Comparison of ENCODE assay signal across 10 cellular contexts in the genomic region with DNA sequence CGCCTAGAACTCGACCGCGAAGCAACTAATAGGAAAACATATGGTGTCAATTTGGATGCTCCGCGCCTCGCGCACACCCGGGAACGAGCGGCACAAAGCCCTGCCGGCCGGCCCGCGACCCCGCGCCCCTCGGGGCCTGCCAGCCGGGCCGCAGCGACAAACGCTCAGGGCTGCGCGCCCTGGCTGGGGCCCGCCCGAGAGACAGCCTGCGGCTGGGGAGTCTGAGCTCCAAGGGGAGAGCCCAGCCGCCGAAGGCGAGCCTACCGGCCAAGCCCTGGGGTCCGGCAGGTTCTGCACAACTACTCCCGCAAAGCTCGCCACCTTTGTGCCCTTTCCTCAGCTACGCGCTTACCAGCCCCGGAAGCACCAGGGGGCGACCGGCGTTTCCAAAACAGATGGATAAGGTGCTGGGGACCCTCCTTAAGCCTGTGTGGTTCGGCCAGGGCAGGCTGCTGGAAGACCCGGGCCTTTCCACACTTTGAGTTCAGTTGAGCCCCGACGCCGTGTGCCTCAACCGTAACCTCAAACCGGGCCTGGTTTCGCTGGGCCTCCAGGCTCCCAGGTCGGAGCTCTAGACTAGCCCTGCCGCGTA. TPM values are rescaled to one million over a fixed set of nuclear protein-coding genes. Genes with fewer than 3 reads are reported as not detected.
A peak's percentile ranks its signal among the peaks of the same experiment; 100 is the strongest.
DNase-seq lines count a peak whose midpoint lies in the region; ATAC-seq and TF ChIP-seq lines count a peak whose summit lies in the region.
"Had no signal": no experiment of that assay in that cellular context is flagged by ENCODE, and none has a peak within 500 bp of the region (broad histone marks: within the 10 kb centered on the region; RNA-seq: fewer than 3 reads in every experiment).

No MANE protein-coding gene starts in this region.

- no peak for TF ChIP-seq CTCF in neural crest cell (conservative IDR thresholded peaks at IDR 0.05)

- peak overlapping the region; percentile 68 to 94 (median 79) for H3K27ac Mint-ChIP-seq in IgD-negative memory B cell
- peak overlapping the region; percentile 90 for H3K27ac Mint-ChIP-seq in neural crest cell (ENCODE audit: unreplicated experiment)

- H3K4me3 Mint-ChIP-seq in IgD-negative memory B cell (peak overlapping the region in 3 of 4 donors; percentile 78 to 89 (median 87)), neural crest cell (peak overlapping the region; percentile 91)

- in situ Hi-C loops in G401 (cut with HindIII; ENCODE audit: low sequenced_read_pairs): no loop called here

- H3K9me3 Mint-ChIP-seq in IgD-negative memory B cell (peaks cover 0 to 27% (median 9%) of the 10 kb centered on the region in 3 donors), neural crest cell (no peaks in the 10 kb centered on the region)

- H3K36me3 Mint-ChIP-seq in IgD-negative memory B cell (no peaks in the 10 kb centered on the region), neural crest cell (ENCODE audit: low read depth) (peaks cover 46% of the 10 kb centered on the region)

- H3K4me1 Mint-ChIP-seq in IgD-negative memory B cell (peaks cover 11 to 41% (median 17%) of the 10 kb centered on the region in 3 donors), neural crest cell (peaks cover 59% of the 10 kb centered on the region)

- H3K27me3 Mint-ChIP-seq in IgD-negative memory B cell (peaks cover 77% of the 10 kb centered on the region), neural crest cell (ENCODE audit: low read depth) (peaks cover 98% of the 10 kb centered on the region)

- ATAC-seq in GM21529 (IDR thresholded peaks at IDR 0.05; ENCODE audit: unreplicated experiment) (no peak), GM21390 (IDR thresholded peaks at IDR 0.05; ENCODE audit: unreplicated experiment) (no peak), HG02852 (IDR thresholded peaks at IDR 0.05; ENCODE audit: unreplicated experiment) (no peak)

- DNase-seq in G401 (ENCODE audit: low spot score) (peak; percentile 19), ecto neural progenitor cell (ENCODE audit: low spot score) (peak; percentile 63), neural crest cell (ENCODE audit: low read depth, low spot score) (peak; percentile 31), anterior cingulate cortex (lab: John Stamatoyannopoulos, UW) (no peak)
- DNase-seq: NCI-H2171 treated with DMSO at 0.1 percent for 48 hours, SHP77 treated with DMSO at 0.1 percent for 48 hours had no signal

RNA-seq across cellular contexts. Expression of gene PAX6, which starts 6.0 kb away (rescaled TPM):
- total RNA-seq in G401 (2014; rRNA removed; shearing (Covaris generic)): 2.7 and 3.8 TPM in 2 replicates
- polyA plus RNA-seq in IgD-negative memory B cell: not detected
- 83.7 and 86.7 TPM in 2 replicates for total RNA-seq in neural crest cell

Comparison
In these comparisons a context has a peak if more than half of its experiments do, and no peak if none do; other contexts are left out.
1. DNase-seq: peak in G401 (single experiment), ecto neural progenitor cell (single experiment) and neural crest cell (single experiment); none in anterior cingulate cortex (0 of 58).
2. RNA of gene PAX6, which starts 6.0 kb away (total RNA-seq): 83.7 to 86.7 TPM in neural crest cell; 2.7 to 3.8 TPM in G401; every median in the first group is over 10 times any median in the second.